ENCODE assay signal across 18 cellular contexts in the genomic region with DNA sequence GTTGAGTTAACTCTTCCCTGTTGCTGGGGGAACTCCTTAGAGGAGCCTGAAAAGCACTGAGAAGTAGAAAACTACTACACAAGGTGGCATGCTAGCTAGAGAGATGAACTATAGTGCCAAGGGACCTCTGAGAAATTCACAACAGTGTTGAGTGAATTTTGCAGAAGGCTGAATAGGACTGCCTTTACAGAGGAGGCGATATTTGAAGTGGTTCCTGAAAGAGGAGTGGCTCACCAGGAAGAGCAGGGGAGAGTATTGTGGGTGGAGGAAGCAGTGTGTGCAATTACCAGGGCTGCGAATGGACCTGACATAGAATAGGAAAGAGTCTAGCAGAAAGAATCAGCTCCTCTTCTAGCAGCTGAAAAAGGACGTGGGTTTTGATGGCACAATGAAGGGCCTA.
DNase-seq lines count a peak whose midpoint lies in the region; ATAC-seq, FAIRE-seq and TF ChIP-seq lines count a peak whose summit lies in the region.
"Had no signal": no experiment of that assay in that cellular context is flagged by ENCODE, and none has a peak within 500 bp of the region (broad histone marks: within the 10 kb centered on the region; RNA-seq: fewer than 3 reads in every experiment).

No MANE protein-coding gene starts in this region.

- no peaks in the 10 kb centered on the region for H3K27me3 Mint-ChIP-seq in activated naive CD4-positive, alpha-beta T cell treated with anti-CD3 and anti-CD28 coated beads, Interleukin-2, amount 10 ng/mL, durations not matched to agents 7 days and 5 days
- no peaks in the 10 kb centered on the region for H3K27me3 Mint-ChIP-seq in stimulated activated naive CD8-positive, alpha-beta T cell treated with anti-CD3 and anti-CD28 coated beads, Interleukin-15, amount 100 ng/mL, for 72 hours

- no peak for TF ChIP-seq CTCF in bronchial epithelial cell (IDR thresholded peaks at IDR 0.05; ENCODE audit: insufficient read depth, low read length, severe bottlenecking)

- H3K36me3 ChIP-seq in bronchial epithelial cell (ENCODE audit: control insufficient read depth, insufficient read depth, low read length): no peaks in the 10 kb centered on the region
- H3K36me3 ChIP-seq: adrenal gland, pancreas had no signal

- DNase-seq in activated naive CD4-positive, alpha-beta T cell treated with anti-CD3 and anti-CD28 coated beads, Interleukin-2, amount 10 ng/mL, durations not matched to agents 7 days and 5 days: peak; percentile 24
- DNase-seq in activated naive CD4-positive, alpha-beta T cell (lab: John Stamatoyannopoulos, UW): no peak
- DNase-seq in MV-4-11 (lab: John Stamatoyannopoulos, UW): peak; percentile 51
- peak; percentile 36 for DNase-seq in bronchial epithelial cell (ENCODE audit: low read depth)
- DNase-seq in stimulated activated naive CD8-positive, alpha-beta T cell treated with anti-CD3 and anti-CD28 coated beads, Interleukin-15, amount 100 ng/mL, for 72 hours: no peak
- no peak for DNase-seq in NCI-H1105 treated with DMSO at 0.1 percent for 48 hours (lab: John Stamatoyannopoulos, UW)
- DNase-seq in H4 (ENCODE audit: low spot score): no peak
- DNase-seq: activated CD4-positive, alpha-beta T cell treated with anti-CD3 and anti-CD28 coated beads, Interleukin-2, amount 10 ng/mL, durations not matched to agents 7 days and 5 days; activated T-cell treated with anti-CD3 and anti-CD28 coated beads, Interleukin-2, amount 50 U/mL, for 1 hour; adrenal gland; Calu3; central memory CD4-positive, alpha-beta T cell; effector CD4-positive, alpha-beta T cell; NCI-H2171 treated with DMSO at 0.1 percent for 48 hours; pancreas; Right ventricle myocardium superior had no signal

- H3K4me3 ChIP-seq in bronchial epithelial cell (ENCODE audit: low read depth, low read length): no peak overlapping the region
- H3K4me3 ChIP-seq: adrenal gland, pancreas, skin epidermis had no signal

- no peak overlapping the region for H3K27ac Mint-ChIP-seq in activated naive CD4-positive, alpha-beta T cell treated with anti-CD3 and anti-CD28 coated beads, Interleukin-2, amount 10 ng/mL, durations not matched to agents 7 days and 5 days
- H3K27ac Mint-ChIP-seq in stimulated activated naive CD8-positive, alpha-beta T cell treated with anti-CD3 and anti-CD28 coated beads, Interleukin-15, amount 100 ng/mL, for 72 hours: peak overlapping the region in 1 of 2 donors; percentile 87

- FAIRE-seq in bronchial epithelial cell (lab: Jason Lieb, UNC): no peak
- FAIRE-seq: pancreas had no signal

- H3K4me1 Mint-ChIP-seq in activated naive CD4-positive, alpha-beta T cell treated with anti-CD3 and anti-CD28 coated beads, Interleukin-2, amount 10 ng/mL, durations not matched to agents 7 days and 5 days: peaks cover 65% of the 10 kb centered on the region
- H3K4me1 Mint-ChIP-seq in stimulated activated naive CD8-positive, alpha-beta T cell treated with anti-CD3 and anti-CD28 coated beads, Interleukin-15, amount 100 ng/mL, for 72 hours: peaks cover 54% of the 10 kb centered on the region

- no peaks in the 10 kb centered on the region for H3K36me3 Mint-ChIP-seq in activated naive CD4-positive, alpha-beta T cell treated with anti-CD3 and anti-CD28 coated beads, Interleukin-2, amount 10 ng/mL, durations not matched to agents 7 days and 5 days

- no peaks in the 10 kb centered on the region for H3K9me3 Mint-ChIP-seq in activated naive CD4-positive, alpha-beta T cell treated with anti-CD3 and anti-CD28 coated beads, Interleukin-2, amount 10 ng/mL, durations not matched to agents 7 days and 5 days
- no peaks in the 10 kb centered on the region for H3K9me3 Mint-ChIP-seq in stimulated activated naive CD8-positive, alpha-beta T cell treated with anti-CD3 and anti-CD28 coated beads, Interleukin-15, amount 100 ng/mL, for 72 hours
- H3K9me3 Mint-ChIP-seq: activated CD4-positive, alpha-beta T cell treated with anti-CD3 and anti-CD28 coated beads, Interleukin-2, amount 10 ng/mL, durations not matched to agents 7 days and 5 days had no signal

- H3K4me3 Mint-ChIP-seq in activated naive CD4-positive, alpha-beta T cell treated with anti-CD3 and anti-CD28 coated beads, Interleukin-2, amount 10 ng/mL, durations not matched to agents 7 days and 5 days: no peak overlapping the region
- peak overlapping the region in 1 of 2 donors; percentile 49 for H3K4me3 Mint-ChIP-seq in stimulated activated naive CD8-positive, alpha-beta T cell treated with anti-CD3 and anti-CD28 coated beads, Interleukin-15, amount 100 ng/mL, for 72 hours
- H3K4me3 Mint-ChIP-seq: activated CD4-positive, alpha-beta T cell treated with anti-CD3 and anti-CD28 coated beads, Interleukin-2, amount 10 ng/mL, durations not matched to agents 7 days and 5 days had no signal

- no peaks in the 10 kb centered on the region for H3K27me3 ChIP-seq in bronchial epithelial cell (ENCODE audit: control insufficient read depth, insufficient read depth, low read length)
- H3K27me3 ChIP-seq: adrenal gland, pancreas had no signal

- CTCF ChIA-PET in activated naive CD4-positive, alpha-beta T cell treated with anti-CD3 and anti-CD28 coated beads, Interleukin-2, amount 10 ng/mL, durations not matched to agents 7 days and 5 days (lab: Charles Lee): no interaction called here

- ATAC-seq in stimulated activated naive CD8-positive, alpha-beta T cell treated with anti-CD3 and anti-CD28 coated beads, Interleukin-15, amount 100 ng/mL, for 72 hours: peak; percentile 56
- no peak for ATAC-seq in GM19397 (IDR thresholded peaks at IDR 0.05; ENCODE audit: unreplicated experiment)

Comparison
In these comparisons a context has a peak if more than half of its experiments do, and no peak if none do; other contexts are left out.
1. DNase-seq: peak in activated naive CD4-positive, alpha-beta T cell treated with anti-CD3 and anti-CD28 coated beads, Interleukin-2, amount 10 ng/mL, durations not matched to agents 7 days and 5 days (single experiment), MV-4-11 (single experiment) and bronchial epithelial cell (single experiment); none in activated naive CD4-positive, alpha-beta T cell (0 of 4), stimulated activated naive CD8-positive, alpha-beta T cell treated with anti-CD3 and anti-CD28 coated beads, Interleukin-15, amount 100 ng/mL, for 72 hours (0 of 2), NCI-H1105 treated with DMSO at 0.1 percent for 48 hours (single experiment) and H4 (single experiment).